ENCODE assay signal across 18 cellular contexts in the genomic region with DNA sequence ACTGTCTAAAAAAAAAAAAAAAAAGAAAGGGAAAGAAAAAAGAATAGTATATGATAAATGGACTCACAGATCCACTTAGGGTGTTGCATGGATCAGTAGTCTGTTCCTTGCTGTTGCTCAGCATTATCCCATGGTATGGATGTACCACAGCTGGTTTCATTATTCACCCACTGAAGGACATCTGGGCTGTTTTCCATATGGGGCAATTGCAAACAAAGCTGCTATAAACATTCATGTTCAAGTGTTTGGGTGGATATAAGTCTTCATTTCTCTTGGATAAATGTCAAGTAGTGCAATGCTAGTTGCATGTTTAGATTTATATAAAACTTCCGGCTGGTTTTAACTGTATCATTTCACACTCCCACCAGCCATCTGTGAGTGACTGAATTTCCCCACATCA.
A peak's percentile ranks its signal among the peaks of the same experiment; 100 is the strongest.
DNase-seq lines count a peak whose midpoint lies in the region; ATAC-seq and TF ChIP-seq lines count a peak whose summit lies in the region.
"Had no signal": no experiment of that assay in that cellular context is flagged by ENCODE, and none has a peak within 500 bp of the region (broad histone marks: within the 10 kb centered on the region; RNA-seq: fewer than 3 reads in every experiment).

No MANE protein-coding gene starts in this region.

- H3K36me3 ChIP-seq in transverse colon = no peaks in the 10 kb centered on the region

- no peaks in the 10 kb centered on the region; the same call in 1 of the 2 replicates for H3K27me3 Mint-ChIP-seq in WTC11 (ENCODE audit: low read depth)

- ATAC-seq in SK-N-SH treated with all-trans-retinoic acid at 6 μM for 48 hours = no peak
- ATAC-seq in HG02798 (IDR thresholded peaks at IDR 0.05; ENCODE audit: poor library complexity, unreplicated experiment) = no peak
- ATAC-seq in WTC11 = no peak
- ATAC-seq: HepG2 had no signal

- CTCF ChIA-PET in WTC11 (lab: Charles Lee) = interaction anchor here (0.6 to 1.1 kb wide), 3 partner anchors 128 to 1201 kb away, joined by 3 read pairs; no protein-coding TSS in a partner anchor

- H3K4me1 ChIP-seq in transverse colon = no peaks in the 10 kb centered on the region

- in situ Hi-C loops in transverse colon (cut with MboI; ENCODE audit: low pct_ligation_motif_present in 1 of 4, low pct_unique_long_range_greater_than_20kb in 1 of 4, low sequenced_read_pairs in 3 of 4) = no loop called here

- 70% methylated on average over 1 of the region's 1 CpG; no CpG with 5 or more reads in 1 of the 2 donors for WGBS in transverse colon (ENCODE audit: low coverage in 1 of 2), 2 donors

- TF ChIP-seq POLR2A in transverse colon (IDR thresholded peaks at IDR 0.05) = no peak

- H3K36me3 Mint-ChIP-seq in WTC11 = no peaks in the 10 kb centered on the region
- H3K36me3 Mint-ChIP-seq: CD4-positive, CD25-positive, alpha-beta regulatory T cell had no signal

- TF ChIP-seq CTCF in fibroblast of villous mesenchyme (IDR thresholded peaks at IDR 0.05; ENCODE audit: insufficient read depth, low read depth, low read length) = no peak
- TF ChIP-seq CTCF in WTC11 (IDR thresholded peaks at IDR 0.05) = no peak
- no peak for TF ChIP-seq CTCF in transverse colon (IDR thresholded peaks at IDR 0.05)

- H3K27me3 ChIP-seq in transverse colon = no peaks in the 10 kb centered on the region

- no peak overlapping the region for H3K4me3 Mint-ChIP-seq in WTC11
- H3K4me3 Mint-ChIP-seq: CD4-positive, CD25-positive, alpha-beta regulatory T cell had no signal

- no peak overlapping the region for H3K27ac Mint-ChIP-seq in WTC11
- H3K27ac Mint-ChIP-seq: CD4-positive, CD25-positive, alpha-beta regulatory T cell had no signal

- DNase-seq in Ammon's horn (ENCODE audit: low spot score) = peak; percentile 11
- peak; percentile 62 for DNase-seq in HCEC 1CT
- DNase-seq in fibroblast of villous mesenchyme (ENCODE audit: low read depth) = peak; percentile 86
- DNase-seq in WTC11 (ENCODE audit: low spot score) = no peak
- no peak for DNase-seq in transverse colon
- DNase-seq: Calu3; CD4-positive, CD25-positive, alpha-beta regulatory T cell; GF-D8; Karpas-422; NCI-H146; NCI-H2107; NCI-H226; NCI-H526; NK-92 treated with Interleukin-12 subunit alpha and Interleukin-12 subunit beta, amount 100 ng/mL, for 24 hours; T-helper 1 cell had no signal

- no peaks in the 10 kb centered on the region for H3K9me3 Mint-ChIP-seq in WTC11
- H3K9me3 Mint-ChIP-seq: CD4-positive, CD25-positive, alpha-beta regulatory T cell had no signal

- no peak for TF ChIP-seq EP300 in transverse colon (IDR thresholded peaks at IDR 0.05; ENCODE audit: low read depth)

- no peaks in the 10 kb centered on the region for H3K9me3 ChIP-seq in transverse colon

- H3K4me3 ChIP-seq in fibroblast of villous mesenchyme (ENCODE audit: low read depth, low read length) = no peak overlapping the region
- H3K4me3 ChIP-seq in transverse colon = no peak overlapping the region

- no peaks in the 10 kb centered on the region for H3K4me1 Mint-ChIP-seq in WTC11
- H3K4me1 Mint-ChIP-seq: CD4-positive, CD25-positive, alpha-beta regulatory T cell had no signal

- POLR2A ChIA-PET in WTC11 (lab: Charles Lee) = no interaction called here

- intact Hi-C loops in transverse colon (cut with DNase I; ENCODE audit: low total_unique reads) = no loop called here

- no peak overlapping the region for H3K27ac ChIP-seq in transverse colon

TF ChIP-seq in SK-N-SH treated with all-trans-retinoic acid at 6 μM for 48 hours, 23 proteins besides CTCF, POLR2A, EP300 and RAD21:
- TF ChIP-seq, protein P1, sequence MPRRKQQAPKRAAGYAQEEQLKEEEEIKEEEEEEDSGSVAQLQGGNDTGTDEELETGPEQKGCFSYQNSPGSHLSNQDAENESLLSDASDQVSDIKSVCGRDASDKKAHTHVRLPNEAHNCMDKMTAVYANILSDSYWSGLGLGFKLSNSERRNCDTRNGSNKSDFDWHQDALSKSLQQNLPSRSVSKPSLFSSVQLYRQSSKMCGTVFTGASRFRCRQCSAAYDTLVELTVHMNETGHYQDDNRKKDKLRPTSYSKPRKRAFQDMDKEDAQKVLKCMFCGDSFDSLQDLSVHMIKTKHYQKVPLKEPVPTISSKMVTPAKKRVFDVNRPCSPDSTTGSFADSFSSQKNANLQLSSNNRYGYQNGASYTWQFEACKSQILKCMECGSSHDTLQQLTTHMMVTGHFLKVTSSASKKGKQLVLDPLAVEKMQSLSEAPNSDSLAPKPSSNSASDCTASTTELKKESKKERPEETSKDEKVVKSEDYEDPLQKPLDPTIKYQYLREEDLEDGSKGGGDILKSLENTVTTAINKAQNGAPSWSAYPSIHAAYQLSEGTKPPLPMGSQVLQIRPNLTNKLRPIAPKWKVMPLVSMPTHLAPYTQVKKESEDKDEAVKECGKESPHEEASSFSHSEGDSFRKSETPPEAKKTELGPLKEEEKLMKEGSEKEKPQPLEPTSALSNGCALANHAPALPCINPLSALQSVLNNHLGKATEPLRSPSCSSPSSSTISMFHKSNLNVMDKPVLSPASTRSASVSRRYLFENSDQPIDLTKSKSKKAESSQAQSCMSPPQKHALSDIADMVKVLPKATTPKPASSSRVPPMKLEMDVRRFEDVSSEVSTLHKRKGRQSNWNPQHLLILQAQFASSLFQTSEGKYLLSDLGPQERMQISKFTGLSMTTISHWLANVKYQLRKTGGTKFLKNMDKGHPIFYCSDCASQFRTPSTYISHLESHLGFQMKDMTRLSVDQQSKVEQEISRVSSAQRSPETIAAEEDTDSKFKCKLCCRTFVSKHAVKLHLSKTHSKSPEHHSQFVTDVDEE (CRISPR knock-in tag; IDR thresholded peaks at IDR 0.05) = no peak
- 0 out of 2 replicates have a peak, but pooled peaks have one; percentile 19 for TF ChIP-seq ZNF8 (CRISPR knock-in tag; IDR thresholded peaks at IDR 0.05)

TF ChIP-seq in WTC11, 78 proteins besides CTCF, POLR2A, EP300 and RAD21 (continues in another document):
- TF ChIP-seq JAZF1 (CRISPR knock-in tag; IDR thresholded peaks at IDR 0.05) (no peak), SMAD3 (CRISPR knock-in tag; IDR thresholded peaks at IDR 0.05; ENCODE audit: borderline replicate concordance) (no peak), TP53 (CRISPR knock-in tag; IDR thresholded peaks at IDR 0.05) (no peak), ZNF121 (CRISPR knock-in tag; IDR thresholded peaks at IDR 0.05) (no peak), ZNF317 (CRISPR knock-in tag; IDR thresholded peaks at IDR 0.05; ENCODE audit: borderline replicate concordance, low read depth) (no peak), GRHL2 (CRISPR knock-in tag; IDR thresholded peaks at IDR 0.05; ENCODE audit: insufficient replicate concordance, severe bottlenecking) (no peak), ATF1 (CRISPR knock-in tag; IDR thresholded peaks at IDR 0.05) (no peak)
- TF ChIP-seq, protein P2, sequence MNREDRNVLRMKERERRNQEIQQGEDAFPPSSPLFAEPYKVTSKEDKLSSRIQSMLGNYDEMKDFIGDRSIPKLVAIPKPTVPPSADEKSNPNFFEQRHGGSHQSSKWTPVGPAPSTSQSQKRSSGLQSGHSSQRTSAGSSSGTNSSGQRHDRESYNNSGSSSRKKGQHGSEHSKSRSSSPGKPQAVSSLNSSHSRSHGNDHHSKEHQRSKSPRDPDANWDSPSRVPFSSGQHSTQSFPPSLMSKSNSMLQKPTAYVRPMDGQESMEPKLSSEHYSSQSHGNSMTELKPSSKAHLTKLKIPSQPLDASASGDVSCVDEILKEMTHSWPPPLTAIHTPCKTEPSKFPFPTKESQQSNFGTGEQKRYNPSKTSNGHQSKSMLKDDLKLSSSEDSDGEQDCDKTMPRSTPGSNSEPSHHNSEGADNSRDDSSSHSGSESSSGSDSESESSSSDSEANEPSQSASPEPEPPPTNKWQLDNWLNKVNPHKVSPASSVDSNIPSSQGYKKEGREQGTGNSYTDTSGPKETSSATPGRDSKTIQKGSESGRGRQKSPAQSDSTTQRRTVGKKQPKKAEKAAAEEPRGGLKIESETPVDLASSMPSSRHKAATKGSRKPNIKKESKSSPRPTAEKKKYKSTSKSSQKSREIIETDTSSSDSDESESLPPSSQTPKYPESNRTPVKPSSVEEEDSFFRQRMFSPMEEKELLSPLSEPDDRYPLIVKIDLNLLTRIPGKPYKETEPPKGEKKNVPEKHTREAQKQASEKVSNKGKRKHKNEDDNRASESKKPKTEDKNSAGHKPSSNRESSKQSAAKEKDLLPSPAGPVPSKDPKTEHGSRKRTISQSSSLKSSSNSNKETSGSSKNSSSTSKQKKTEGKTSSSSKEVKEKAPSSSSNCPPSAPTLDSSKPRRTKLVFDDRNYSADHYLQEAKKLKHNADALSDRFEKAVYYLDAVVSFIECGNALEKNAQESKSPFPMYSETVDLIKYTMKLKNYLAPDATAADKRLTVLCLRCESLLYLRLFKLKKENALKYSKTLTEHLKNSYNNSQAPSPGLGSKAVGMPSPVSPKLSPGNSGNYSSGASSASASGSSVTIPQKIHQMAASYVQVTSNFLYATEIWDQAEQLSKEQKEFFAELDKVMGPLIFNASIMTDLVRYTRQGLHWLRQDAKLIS (CRISPR knock-in tag; IDR thresholded peaks at IDR 0.05; ENCODE audit: borderline replicate concordance) = no peak
- TF ChIP-seq, protein P3, sequence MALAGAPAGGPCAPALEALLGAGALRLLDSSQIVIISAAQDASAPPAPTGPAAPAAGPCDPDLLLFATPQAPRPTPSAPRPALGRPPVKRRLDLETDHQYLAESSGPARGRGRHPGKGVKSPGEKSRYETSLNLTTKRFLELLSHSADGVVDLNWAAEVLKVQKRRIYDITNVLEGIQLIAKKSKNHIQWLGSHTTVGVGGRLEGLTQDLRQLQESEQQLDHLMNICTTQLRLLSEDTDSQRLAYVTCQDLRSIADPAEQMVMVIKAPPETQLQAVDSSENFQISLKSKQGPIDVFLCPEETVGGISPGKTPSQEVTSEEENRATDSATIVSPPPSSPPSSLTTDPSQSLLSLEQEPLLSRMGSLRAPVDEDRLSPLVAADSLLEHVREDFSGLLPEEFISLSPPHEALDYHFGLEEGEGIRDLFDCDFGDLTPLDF (CRISPR knock-in tag; IDR thresholded peaks at IDR 0.05) = no peak
- TF ChIP-seq, protein P4, sequence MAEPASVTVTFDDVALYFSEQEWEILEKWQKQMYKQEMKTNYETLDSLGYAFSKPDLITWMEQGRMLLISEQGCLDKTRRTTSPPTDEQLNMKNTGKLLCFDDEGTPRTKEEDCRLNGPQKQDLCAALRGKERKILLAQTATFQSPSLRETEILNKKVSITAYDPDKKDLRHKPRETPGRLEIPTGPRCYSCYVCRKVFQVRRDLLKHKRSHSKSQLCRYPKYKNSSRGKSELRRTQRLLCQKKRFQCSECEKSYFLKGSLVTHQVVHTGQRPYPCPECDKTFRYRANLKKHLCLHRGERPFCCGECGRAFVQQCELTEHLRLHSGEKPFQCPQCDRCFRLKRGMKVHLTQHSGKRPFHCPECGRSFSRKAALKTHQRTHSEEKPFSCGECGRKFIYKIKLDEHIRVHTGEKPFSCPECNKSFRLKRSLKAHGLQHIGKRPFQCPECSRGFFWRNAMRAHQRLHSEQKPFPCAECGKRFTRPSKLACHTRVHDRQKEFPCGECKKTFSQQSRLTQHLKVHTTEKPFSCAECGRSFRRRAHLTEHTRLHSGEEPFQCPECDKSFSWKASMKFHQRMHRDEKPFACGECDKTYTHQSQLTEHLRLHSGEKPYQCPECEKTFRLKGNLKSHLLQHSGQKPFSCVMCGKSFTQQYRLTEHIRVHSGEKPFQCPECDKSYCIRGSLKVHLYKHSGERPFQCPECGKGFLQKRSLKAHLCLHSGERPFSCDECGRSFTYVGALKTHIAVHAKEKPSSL (CRISPR knock-in tag; conservative IDR thresholded peaks at IDR 0.05) = no peak

Comparison
In these comparisons a context has a peak if more than half of its experiments do, and no peak if none do; other contexts are left out.
1. DNase-seq: peak in Ammon's horn (single experiment), HCEC 1CT (single experiment) and fibroblast of villous mesenchyme (single experiment); none in WTC11 (single experiment) and transverse colon (single experiment).